ENCODE assay signal across 1 cellular context in genomic region chr10:119269737-119270136, GRCh38.
TF ChIP-seq lines count a peak whose summit lies in the region.

No MANE protein-coding gene starts in this region.

TF ChIP-seq in SK-N-SH, 30 proteins besides CTCF, POLR2A, EP300 and RAD21 (continued from another document):
- TF ChIP-seq NRF1 (IDR thresholded peaks at IDR 0.05; ENCODE audit: low read depth, low read length) (no peak), YY1 (IDR thresholded peaks at IDR 0.05; ENCODE audit: low read depth) (no peak), SIN3A (IDR thresholded peaks at IDR 0.05; ENCODE audit: borderline replicate concordance, low read depth, low read length) (no peak), FOXM1 (IDR thresholded peaks at IDR 0.05; ENCODE audit: low read depth) (no peak)
